Comparison of ENCODE assay signal across 1 cellular context in genomic region chr9:113056191-113057106, GRCh38.
TF ChIP-seq lines count a peak whose summit lies in the region.

ZFP37 (minus strand) TSS chr9:113056724; CDS start chr9:113056688, 36 bp downstream.

TF ChIP-seq in A549, 52 proteins besides CTCF, POLR2A, EP300 and RAD21 (continued from another document):
- TF ChIP-seq PBX3 (IDR thresholded peaks at IDR 0.05) (no peak), JUN (IDR thresholded peaks at IDR 0.05) (peak; percentile 37 to 50; a peak in 4 of 5 replicates), MAZ (IDR thresholded peaks at IDR 0.05; ENCODE audit: borderline replicate concordance, low read depth, low read length) (no peak), NPAS2 (CRISPR knock-in tag; IDR thresholded peaks at IDR 0.05; ENCODE audit: borderline replicate concordance) (no peak), GATA3 (IDR thresholded peaks at IDR 0.05; ENCODE audit: borderline replicate concordance) (no peak), FOXS1 (CRISPR knock-in tag; IDR thresholded peaks at IDR 0.05) (0 out of 2 replicates have a peak, but pooled peaks have one; percentile 35), JUNB (IDR thresholded peaks at IDR 0.05) (no peak), HES2 (IDR thresholded peaks at IDR 0.05) (no peak), MAFK (IDR thresholded peaks at IDR 0.05; ENCODE audit: partially characterized antibody) (no peak), MAX (IDR thresholded peaks at IDR 0.05) (no peak), ZC3H11A (IDR thresholded peaks at IDR 0.05) (no peak), CBX2 (IDR thresholded peaks at IDR 0.05; ENCODE audit: borderline replicate concordance, low read depth) (no peak), HOXA7 (CRISPR knock-in tag; IDR thresholded peaks at IDR 0.05) (no peak), SMC3 (IDR thresholded peaks at IDR 0.05) (no peak), USF2 (IDR thresholded peaks at IDR 0.05) (no peak), TP53 (CRISPR knock-in tag; IDR thresholded peaks at IDR 0.05) (no peak), MYC (IDR thresholded peaks at IDR 0.05; ENCODE audit: borderline replicate concordance, low read length) (no peak), EHF (CRISPR knock-in tag; IDR thresholded peaks at IDR 0.05) (0 out of 2 replicates have a peak, but pooled peaks have one; percentile 19), RNF2 (IDR thresholded peaks at IDR 0.05; ENCODE audit: borderline replicate concordance, low read depth) (no peak), SREBF2 (IDR thresholded peaks at IDR 0.05) (no peak), ESRRA (IDR thresholded peaks at IDR 0.05; ENCODE audit: borderline replicate concordance, low read length) (no peak), BCL3 (IDR thresholded peaks at IDR 0.05) (no peak), E2F6 (IDR thresholded peaks at IDR 0.05; ENCODE audit: borderline replicate concordance, low read depth) (no peak), BHLHE40 (IDR thresholded peaks at IDR 0.05; ENCODE audit: low read depth, low read length) (no peak), KDM5A (IDR thresholded peaks at IDR 0.05) (no peak), ZFP36 (IDR thresholded peaks at IDR 0.05; ENCODE audit: borderline replicate concordance, partially characterized antibody) (no peak), NR3C1 (IDR thresholded peaks at IDR 0.05) (no peak), EHMT2 (IDR thresholded peaks at IDR 0.05; ENCODE audit: low read depth) (no peak), ATOH8 (CRISPR knock-in tag; IDR thresholded peaks at IDR 0.05; ENCODE audit: low read depth) (no peak), CBX8 (IDR thresholded peaks at IDR 0.05) (no peak), HOXB13 (CRISPR knock-in tag; IDR thresholded peaks at IDR 0.05; ENCODE audit: low read depth) (peak; percentile 87)
TF ChIP-seq in A549: peak in this region for 7.
